In genomic region chr5:171419663-171420428, GRCh38 we compare ENCODE assay signal across 8 cellular contexts. TPM values are rescaled to one million over a fixed set of nuclear protein-coding genes. Genes with fewer than 3 reads are reported as not detected.
DNase-seq lines count a peak whose midpoint lies in the region; ATAC-seq, FAIRE-seq and TF ChIP-seq lines count a peak whose summit lies in the region.

No MANE protein-coding gene starts in this region.

- DNase-seq in NCI-H2171 (lab: John Stamatoyannopoulos, UW): peak; percentile 28
- DNase-seq in ascending aorta (ENCODE audit: low spot score in 2 of 2): no peak
- no peak for DNase-seq in iPS DF 6.9 (ENCODE audit: low read depth, low spot score)
- peak; percentile 48 for DNase-seq in small intestine
- no peak for DNase-seq in H4 (ENCODE audit: low spot score)
- DNase-seq in KG1 (lab: John Stamatoyannopoulos, UW): no peak

- WGBS in iPS DF 6.9 (ENCODE audit: insufficient coverage, insufficient read length): no CpG with 5 or more reads among the region's 99 CpGs
- 0 to 1% (median 1%) methylated on average over 39 to 99 of the region's 99 CpGs for WGBS in small intestine, 3 donors

- H3K4me2 ChIP-seq in DOHH2 (ENCODE audit: low read length): peak overlapping the region; percentile 79

- no peak for FAIRE-seq in small intestine (lab: Jason Lieb, UNC)

- TF ChIP-seq CTCF in DOHH2 (IDR thresholded peaks at IDR 0.05; ENCODE audit: low read depth, low read length, poor library complexity, severe bottlenecking): no peak
- TF ChIP-seq CTCF in ascending aorta (IDR thresholded peaks at IDR 0.05): no peak

- H3K9me3 ChIP-seq in DOHH2 (ENCODE audit: control insufficient read depth, insufficient read depth, low read length): no peaks in the 10 kb centered on the region
- no peaks in the 10 kb centered on the region for H3K9me3 ChIP-seq in ascending aorta
- no peaks in the 10 kb centered on the region for H3K9me3 ChIP-seq in iPS DF 6.9 (ENCODE audit: control insufficient read depth, insufficient read depth, low read length)
- H3K9me3 ChIP-seq in small intestine (ENCODE audit: control insufficient read depth, low read depth): no peaks in the 10 kb centered on the region

- H3K27ac ChIP-seq in DOHH2 (ENCODE audit: low read depth, low read length): no peak overlapping the region
- H3K27ac ChIP-seq in ascending aorta: no peak overlapping the region
- no peak overlapping the region for H3K27ac ChIP-seq in iPS DF 6.9 (ENCODE audit: low read length)
- H3K27ac ChIP-seq in small intestine (ENCODE audit: low read depth in 1 of 2, low read length in 1 of 2): no peak overlapping the region

- peak; percentile 40 for ATAC-seq in GM21515 (IDR thresholded peaks at IDR 0.05; ENCODE audit: unreplicated experiment)

- H4K20me1 ChIP-seq in DOHH2 (ENCODE audit: control insufficient read depth, insufficient read depth, low read depth, low read length): no peaks in the 10 kb centered on the region

- H3K4me1 ChIP-seq in DOHH2 (ENCODE audit: control insufficient read depth, low read length) (peaks cover 18% of the 10 kb centered on the region), ascending aorta (peaks cover 14 to 15% of the 10 kb centered on the region in 2 donors), iPS DF 6.9 (ENCODE audit: control insufficient read depth, insufficient read depth, low read length) (peaks cover 5% of the 10 kb centered on the region; the same call in 1 of the 2 replicates), small intestine (ENCODE audit: control insufficient read depth in 2 of 2, insufficient read depth in 1 of 2, low read depth in 1 of 2, low read length in 1 of 2) (peaks cover 3 to 4% of the 10 kb centered on the region in 2 donors)

- H3K36me3 ChIP-seq in DOHH2 (ENCODE audit: control insufficient read depth, low read length): no peaks in the 10 kb centered on the region
- no peaks in the 10 kb centered on the region for H3K36me3 ChIP-seq in ascending aorta
- H3K36me3 ChIP-seq in iPS DF 6.9 (ENCODE audit: control insufficient read depth, insufficient read depth, low read length): no peaks in the 10 kb centered on the region
- H3K36me3 ChIP-seq in small intestine (ENCODE audit: control insufficient read depth in 2 of 2, insufficient read depth in 2 of 2, low read length in 2 of 2): no peaks in the 10 kb centered on the region

- intact Hi-C loops in ascending aorta (cut with DNase I): loop anchor here (2.0 to 10.0 kb wide), 10 partner anchors 31 to 765 kb away; partner anchors contain the start of genes FBXW11 and STK10

- peaks cover 23% of the 10 kb centered on the region for H3K27me3 ChIP-seq in DOHH2 (ENCODE audit: control insufficient read depth, low read length)
- no peaks in the 10 kb centered on the region for H3K27me3 ChIP-seq in ascending aorta
- H3K27me3 ChIP-seq in iPS DF 6.9 (ENCODE audit: control insufficient read depth, insufficient read depth, low read length): peaks cover 19% of the 10 kb centered on the region; the same call in 1 of the 2 replicates
- H3K27me3 ChIP-seq in small intestine (ENCODE audit: control insufficient read depth in 2 of 2, insufficient read depth in 2 of 2, low read length in 2 of 2): peaks cover 0 to 2% of the 10 kb centered on the region in 2 donors

- H3K4me3 ChIP-seq in DOHH2 (ENCODE audit: low read length) (peak overlapping the region; percentile 51), ascending aorta (peak overlapping the region; percentile 59 to 65), iPS DF 6.9 (ENCODE audit: low read length) (peak overlapping the region; percentile 69; the same call in 1 of the 2 replicates), small intestine (ENCODE audit: low read depth in 1 of 2, low read length in 2 of 2) (peak overlapping the region in 1 of 2 donors; percentile 68)

- H3K9me2 ChIP-seq in DOHH2 (replicated peaks; ENCODE audit: control insufficient read depth, low read length): no peaks in the 10 kb centered on the region

- peaks cover 32% of the 10 kb centered on the region for H3F3A ChIP-seq in DOHH2 (ENCODE audit: control insufficient read depth, insufficient read depth)

- no peaks in the 10 kb centered on the region for H3K79me2 ChIP-seq in DOHH2 (ENCODE audit: control insufficient read depth, low read length)

RNA-seq across cellular contexts. Expression of gene FGF18, which starts 0.4 kb away (rescaled TPM):
- 6.9 TPM for total RNA-seq in ascending aorta
- 1 to 10 TPM in 1 of 3 donors, under 1 TPM in 2; 0.54 to 2.0 (median 0.67) TPM for polyA plus RNA-seq in small intestine
- total RNA-seq in H4 (2014; rRNA removed; shearing (Covaris generic)): not detected in 2 replicates

RNA-seq across cellular contexts. Expression of gene NPM1, which starts 32.2 kb away (rescaled TPM):
- 269 TPM for total RNA-seq in ascending aorta
- polyA plus RNA-seq in small intestine: 1,000 to 10,000 TPM; 1,717 to 3,094 (median 2,048) TPM
- total RNA-seq in H4 (2014; rRNA removed; shearing (Covaris generic)): 2,050 and 2,786 TPM in 2 replicates

Comparison
In these comparisons a context has a peak if more than half of its experiments do, and no peak if none do; other contexts are left out.
1. DNase-seq: peak in NCI-H2171 (single experiment) and small intestine (single experiment); none in ascending aorta (0 of 2), iPS DF 6.9 (single experiment), H4 (single experiment) and KG1 (single experiment).